ENCODE assay signal across 11 cellular contexts in the genomic region with DNA sequence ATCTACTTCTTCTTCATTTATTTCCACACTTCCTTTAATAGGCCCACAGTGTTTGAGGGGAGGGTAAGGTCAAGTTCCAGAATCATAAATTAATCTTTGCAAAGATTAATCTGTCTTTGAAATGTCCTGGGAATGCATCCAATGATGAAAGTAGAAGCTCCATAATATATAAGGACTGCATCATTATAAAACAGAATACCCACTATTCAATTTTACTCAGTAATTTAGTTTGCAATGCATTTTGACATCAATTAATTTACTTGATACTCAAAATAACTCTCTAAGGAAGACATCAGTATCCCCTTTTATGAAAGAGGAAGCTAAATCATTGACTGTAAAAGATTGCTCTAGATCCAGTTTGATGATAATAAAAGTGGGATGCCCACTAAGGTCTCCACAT.
"Had no signal": no experiment of that assay in that cellular context is flagged by ENCODE, and none has a peak within 500 bp of the region (broad histone marks: within the 10 kb centered on the region; RNA-seq: fewer than 3 reads in every experiment).

No MANE protein-coding gene starts in this region.

- DNase-seq: GM23248, GOT3, H7, H9, HCEC 1CT, HFFc6 had no signal

- H3K36me3 ChIP-seq: HAP-1 had no signal

- H3K9ac ChIP-seq: GM23248 had no signal

- ATAC-seq: GM23338, HCT116 had no signal

- H3K4me3 ChIP-seq: GM23248, GM23338, HAP-1 had no signal

- H2AFZ ChIP-seq: GM23248, GM23338 had no signal

- H3K4me1 ChIP-seq: HAP-1 had no signal

- H3K27ac ChIP-seq: GM23248 had no signal

- H3K4me2 ChIP-seq: GM23338 had no signal

- H3K9me3 ChIP-seq: HAP-1 had no signal

- H3K9me3 Mint-ChIP-seq: GM23338, H9 had no signal

- H3K27ac Mint-ChIP-seq: GM23338, H9, HFFc6 had no signal

- H3K4me3 Mint-ChIP-seq: GM23338, H9, HFFc6 had no signal

- FAIRE-seq: H1, H54 had no signal
